1 cellular context compared by ENCODE assay signal in the genomic region with DNA sequence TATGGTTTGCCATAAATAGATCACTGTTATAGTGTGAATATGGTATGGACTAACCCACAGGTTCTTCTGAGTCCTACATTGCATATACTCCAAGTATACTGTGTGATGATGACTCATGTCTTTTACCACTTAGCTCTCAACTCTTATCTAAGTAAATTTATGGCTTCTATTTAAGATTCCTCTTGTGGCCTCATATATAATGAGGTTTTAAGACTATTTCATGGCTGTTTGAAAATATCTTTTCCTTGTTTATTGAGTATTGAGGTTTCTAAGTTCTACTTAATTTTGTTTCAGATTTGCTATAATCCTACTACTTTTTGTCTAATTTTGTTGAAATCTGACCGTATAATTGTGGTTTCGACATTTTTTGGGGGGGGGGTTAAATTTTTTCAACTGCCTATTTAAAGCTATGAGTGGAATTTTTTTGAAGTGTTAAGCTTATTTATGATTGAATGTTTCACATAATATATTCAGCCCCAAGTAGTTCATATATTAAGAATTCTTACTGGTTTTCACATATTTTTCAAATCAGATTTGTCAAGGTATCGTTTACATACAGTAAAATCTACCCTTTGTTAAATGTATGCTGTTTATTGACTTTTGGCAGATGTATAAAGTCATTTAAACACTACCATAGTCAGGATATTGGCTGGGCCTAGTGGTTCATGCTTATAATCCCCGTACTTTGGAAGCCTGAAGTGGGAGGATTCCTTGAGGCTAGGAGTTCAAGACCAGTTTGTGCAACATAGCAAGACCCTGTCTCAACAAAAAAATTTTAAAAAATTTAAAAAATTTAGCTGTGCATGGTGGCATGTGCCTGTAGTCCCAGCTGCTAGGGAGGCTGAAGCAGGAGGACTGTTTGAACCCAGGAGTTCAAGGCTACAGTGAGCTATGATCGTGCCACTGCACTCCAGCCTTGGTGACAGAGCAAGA.
TF ChIP-seq lines count a peak whose summit lies in the region.

No MANE protein-coding gene starts in this region.

TF ChIP-seq in HEK293, 187 proteins besides CTCF, POLR2A, EP300 and RAD21 (continued from another document and continues in another):
- TF ChIP-seq, protein P1, sequence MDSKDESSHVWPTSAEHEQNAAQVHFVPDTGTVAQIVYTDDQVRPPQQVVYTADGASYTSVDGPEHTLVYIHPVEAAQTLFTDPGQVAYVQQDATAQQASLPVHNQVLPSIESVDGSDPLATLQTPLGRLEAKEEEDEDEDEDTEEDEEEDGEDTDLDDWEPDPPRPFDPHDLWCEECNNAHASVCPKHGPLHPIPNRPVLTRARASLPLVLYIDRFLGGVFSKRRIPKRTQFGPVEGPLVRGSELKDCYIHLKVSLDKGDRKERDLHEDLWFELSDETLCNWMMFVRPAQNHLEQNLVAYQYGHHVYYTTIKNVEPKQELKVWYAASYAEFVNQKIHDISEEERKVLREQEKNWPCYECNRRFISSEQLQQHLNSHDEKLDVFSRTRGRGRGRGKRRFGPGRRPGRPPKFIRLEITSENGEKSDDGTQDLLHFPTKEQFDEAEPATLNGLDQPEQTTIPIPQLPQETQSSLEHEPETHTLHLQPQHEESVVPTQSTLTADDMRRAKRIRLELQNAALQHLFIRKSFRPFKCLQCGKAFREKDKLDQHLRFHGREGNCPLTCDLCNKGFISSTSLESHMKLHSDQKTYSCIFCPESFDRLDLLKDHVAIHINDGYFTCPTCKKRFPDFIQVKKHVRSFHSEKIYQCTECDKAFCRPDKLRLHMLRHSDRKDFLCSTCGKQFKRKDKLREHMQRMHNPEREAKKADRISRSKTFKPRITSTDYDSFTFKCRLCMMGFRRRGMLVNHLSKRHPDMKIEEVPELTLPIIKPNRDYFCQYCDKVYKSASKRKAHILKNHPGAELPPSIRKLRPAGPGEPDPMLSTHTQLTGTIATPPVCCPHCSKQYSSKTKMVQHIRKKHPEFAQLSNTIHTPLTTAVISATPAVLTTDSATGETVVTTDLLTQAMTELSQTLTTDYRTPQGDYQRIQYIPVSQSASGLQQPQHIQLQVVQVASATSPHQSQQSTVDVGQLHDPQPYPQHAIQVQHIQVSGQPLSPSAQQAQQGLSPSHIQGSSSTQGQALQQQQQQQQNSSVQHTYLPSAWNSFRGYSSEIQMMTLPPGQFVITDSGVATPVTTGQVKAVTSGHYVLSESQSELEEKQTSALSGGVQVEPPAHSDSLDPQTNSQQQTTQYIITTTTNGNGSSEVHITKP (tag by site-specific recombination; IDR thresholded peaks at IDR 0.05): peak; percentile 75
- TF ChIP-seq ZNF2 (tag by site-specific recombination; IDR thresholded peaks at IDR 0.05) (peak; percentile 28; the same call in 1 of the 2 replicates), ZNF585B (tag by site-specific recombination; IDR thresholded peaks at IDR 0.05) (no peak), HOXD13 (CRISPR knock-in tag; IDR thresholded peaks at IDR 0.05; ENCODE audit: borderline replicate concordance) (no peak), ZNF596 (tag by site-specific recombination; IDR thresholded peaks at IDR 0.05) (0 out of 2 replicates have a peak, but pooled peaks have one; percentile 6), ZNF514 (tag by site-specific recombination; IDR thresholded peaks at IDR 0.05) (no peak), OVOL3 (tag by site-specific recombination; IDR thresholded peaks at IDR 0.05) (peak; percentile 91), SP7 (tag by site-specific recombination; IDR thresholded peaks at IDR 0.05) (peak; percentile 95), ZBTB48 (tag by site-specific recombination; IDR thresholded peaks at IDR 0.05) (0 out of 2 replicates have a peak, but pooled peaks have one; percentile 20), ZNF140 (tag by site-specific recombination; IDR thresholded peaks at IDR 0.05) (no peak), ZNF248 (tag by site-specific recombination; IDR thresholded peaks at IDR 0.05) (no peak), WT1 (tag by site-specific recombination; IDR thresholded peaks at IDR 0.05) (peak; percentile 87), ZNF302 (tag by site-specific recombination; IDR thresholded peaks at IDR 0.05; ENCODE audit: low read depth) (no peak), ZNF214 (tag by site-specific recombination; IDR thresholded peaks at IDR 0.05; ENCODE audit: borderline replicate concordance) (no peak), ZNF324 (tag by site-specific recombination; IDR thresholded peaks at IDR 0.05) (no peak), ZFHX2 (tag by site-specific recombination; conservative IDR thresholded peaks at IDR 0.05) (no peak), MEIS1 (CRISPR knock-in tag; IDR thresholded peaks at IDR 0.05; ENCODE audit: borderline replicate concordance) (no peak), ZNF157 (tag by site-specific recombination; IDR thresholded peaks at IDR 0.05) (no peak), ZNF211 (tag by site-specific recombination; IDR thresholded peaks at IDR 0.05; ENCODE audit: low read depth) (no peak), ZNF600 (tag by site-specific recombination; IDR thresholded peaks at IDR 0.05) (peak; percentile 78), RBAK (tag by site-specific recombination; IDR thresholded peaks at IDR 0.05) (no peak)
- TF ChIP-seq, protein P2, sequence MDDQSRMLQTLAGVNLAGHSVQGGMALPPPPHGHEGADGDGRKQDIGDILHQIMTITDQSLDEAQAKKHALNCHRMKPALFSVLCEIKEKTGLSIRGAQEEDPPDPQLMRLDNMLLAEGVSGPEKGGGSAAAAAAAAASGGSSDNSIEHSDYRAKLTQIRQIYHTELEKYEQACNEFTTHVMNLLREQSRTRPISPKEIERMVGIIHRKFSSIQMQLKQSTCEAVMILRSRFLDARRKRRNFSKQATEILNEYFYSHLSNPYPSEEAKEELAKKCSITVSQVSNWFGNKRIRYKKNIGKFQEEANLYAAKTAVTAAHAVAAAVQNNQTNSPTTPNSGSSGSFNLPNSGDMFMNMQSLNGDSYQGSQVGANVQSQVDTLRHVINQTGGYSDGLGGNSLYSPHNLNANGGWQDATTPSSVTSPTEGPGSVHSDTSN (CRISPR knock-in tag; IDR thresholded peaks at IDR 0.05): no peak
- TF ChIP-seq, protein P3, sequence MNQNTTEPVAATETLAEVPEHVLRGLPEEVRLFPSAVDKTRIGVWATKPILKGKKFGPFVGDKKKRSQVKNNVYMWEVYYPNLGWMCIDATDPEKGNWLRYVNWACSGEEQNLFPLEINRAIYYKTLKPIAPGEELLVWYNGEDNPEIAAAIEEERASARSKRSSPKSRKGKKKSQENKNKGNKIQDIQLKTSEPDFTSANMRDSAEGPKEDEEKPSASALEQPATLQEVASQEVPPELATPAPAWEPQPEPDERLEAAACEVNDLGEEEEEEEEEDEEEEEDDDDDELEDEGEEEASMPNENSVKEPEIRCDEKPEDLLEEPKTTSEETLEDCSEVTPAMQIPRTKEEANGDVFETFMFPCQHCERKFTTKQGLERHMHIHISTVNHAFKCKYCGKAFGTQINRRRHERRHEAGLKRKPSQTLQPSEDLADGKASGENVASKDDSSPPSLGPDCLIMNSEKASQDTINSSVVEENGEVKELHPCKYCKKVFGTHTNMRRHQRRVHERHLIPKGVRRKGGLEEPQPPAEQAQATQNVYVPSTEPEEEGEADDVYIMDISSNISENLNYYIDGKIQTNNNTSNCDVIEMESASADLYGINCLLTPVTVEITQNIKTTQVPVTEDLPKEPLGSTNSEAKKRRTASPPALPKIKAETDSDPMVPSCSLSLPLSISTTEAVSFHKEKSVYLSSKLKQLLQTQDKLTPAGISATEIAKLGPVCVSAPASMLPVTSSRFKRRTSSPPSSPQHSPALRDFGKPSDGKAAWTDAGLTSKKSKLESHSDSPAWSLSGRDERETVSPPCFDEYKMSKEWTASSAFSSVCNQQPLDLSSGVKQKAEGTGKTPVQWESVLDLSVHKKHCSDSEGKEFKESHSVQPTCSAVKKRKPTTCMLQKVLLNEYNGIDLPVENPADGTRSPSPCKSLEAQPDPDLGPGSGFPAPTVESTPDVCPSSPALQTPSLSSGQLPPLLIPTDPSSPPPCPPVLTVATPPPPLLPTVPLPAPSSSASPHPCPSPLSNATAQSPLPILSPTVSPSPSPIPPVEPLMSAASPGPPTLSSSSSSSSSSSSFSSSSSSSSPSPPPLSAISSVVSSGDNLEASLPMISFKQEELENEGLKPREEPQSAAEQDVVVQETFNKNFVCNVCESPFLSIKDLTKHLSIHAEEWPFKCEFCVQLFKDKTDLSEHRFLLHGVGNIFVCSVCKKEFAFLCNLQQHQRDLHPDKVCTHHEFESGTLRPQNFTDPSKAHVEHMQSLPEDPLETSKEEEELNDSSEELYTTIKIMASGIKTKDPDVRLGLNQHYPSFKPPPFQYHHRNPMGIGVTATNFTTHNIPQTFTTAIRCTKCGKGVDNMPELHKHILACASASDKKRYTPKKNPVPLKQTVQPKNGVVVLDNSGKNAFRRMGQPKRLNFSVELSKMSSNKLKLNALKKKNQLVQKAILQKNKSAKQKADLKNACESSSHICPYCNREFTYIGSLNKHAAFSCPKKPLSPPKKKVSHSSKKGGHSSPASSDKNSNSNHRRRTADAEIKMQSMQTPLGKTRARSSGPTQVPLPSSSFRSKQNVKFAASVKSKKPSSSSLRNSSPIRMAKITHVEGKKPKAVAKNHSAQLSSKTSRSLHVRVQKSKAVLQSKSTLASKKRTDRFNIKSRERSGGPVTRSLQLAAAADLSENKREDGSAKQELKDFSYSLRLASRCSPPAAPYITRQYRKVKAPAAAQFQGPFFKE (tag by site-specific recombination; IDR thresholded peaks at IDR 0.05; ENCODE audit: borderline replicate concordance): no peak
- TF ChIP-seq, protein P4, sequence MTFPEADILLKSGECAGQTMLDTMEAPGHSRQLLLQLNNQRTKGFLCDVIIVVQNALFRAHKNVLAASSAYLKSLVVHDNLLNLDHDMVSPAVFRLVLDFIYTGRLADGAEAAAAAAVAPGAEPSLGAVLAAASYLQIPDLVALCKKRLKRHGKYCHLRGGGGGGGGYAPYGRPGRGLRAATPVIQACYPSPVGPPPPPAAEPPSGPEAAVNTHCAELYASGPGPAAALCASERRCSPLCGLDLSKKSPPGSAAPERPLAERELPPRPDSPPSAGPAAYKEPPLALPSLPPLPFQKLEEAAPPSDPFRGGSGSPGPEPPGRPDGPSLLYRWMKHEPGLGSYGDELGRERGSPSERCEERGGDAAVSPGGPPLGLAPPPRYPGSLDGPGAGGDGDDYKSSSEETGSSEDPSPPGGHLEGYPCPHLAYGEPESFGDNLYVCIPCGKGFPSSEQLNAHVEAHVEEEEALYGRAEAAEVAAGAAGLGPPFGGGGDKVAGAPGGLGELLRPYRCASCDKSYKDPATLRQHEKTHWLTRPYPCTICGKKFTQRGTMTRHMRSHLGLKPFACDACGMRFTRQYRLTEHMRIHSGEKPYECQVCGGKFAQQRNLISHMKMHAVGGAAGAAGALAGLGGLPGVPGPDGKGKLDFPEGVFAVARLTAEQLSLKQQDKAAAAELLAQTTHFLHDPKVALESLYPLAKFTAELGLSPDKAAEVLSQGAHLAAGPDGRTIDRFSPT (tag by site-specific recombination; IDR thresholded peaks at IDR 0.05): peak; percentile 90
- TF ChIP-seq, protein P5, sequence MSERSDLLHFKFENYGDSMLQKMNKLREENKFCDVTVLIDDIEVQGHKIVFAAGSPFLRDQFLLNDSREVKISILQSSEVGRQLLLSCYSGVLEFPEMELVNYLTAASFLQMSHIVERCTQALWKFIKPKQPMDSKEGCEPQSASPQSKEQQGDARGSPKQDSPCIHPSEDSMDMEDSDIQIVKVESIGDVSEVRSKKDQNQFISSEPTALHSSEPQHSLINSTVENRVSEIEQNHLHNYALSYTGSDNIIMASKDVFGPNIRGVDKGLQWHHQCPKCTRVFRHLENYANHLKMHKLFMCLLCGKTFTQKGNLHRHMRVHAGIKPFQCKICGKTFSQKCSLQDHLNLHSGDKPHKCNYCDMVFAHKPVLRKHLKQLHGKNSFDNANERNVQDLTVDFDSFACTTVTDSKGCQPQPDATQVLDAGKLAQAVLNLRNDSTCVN (tag by site-specific recombination; optimal IDR thresholded peaks at IDR 0.05): no peak
- TF ChIP-seq, protein P6, sequence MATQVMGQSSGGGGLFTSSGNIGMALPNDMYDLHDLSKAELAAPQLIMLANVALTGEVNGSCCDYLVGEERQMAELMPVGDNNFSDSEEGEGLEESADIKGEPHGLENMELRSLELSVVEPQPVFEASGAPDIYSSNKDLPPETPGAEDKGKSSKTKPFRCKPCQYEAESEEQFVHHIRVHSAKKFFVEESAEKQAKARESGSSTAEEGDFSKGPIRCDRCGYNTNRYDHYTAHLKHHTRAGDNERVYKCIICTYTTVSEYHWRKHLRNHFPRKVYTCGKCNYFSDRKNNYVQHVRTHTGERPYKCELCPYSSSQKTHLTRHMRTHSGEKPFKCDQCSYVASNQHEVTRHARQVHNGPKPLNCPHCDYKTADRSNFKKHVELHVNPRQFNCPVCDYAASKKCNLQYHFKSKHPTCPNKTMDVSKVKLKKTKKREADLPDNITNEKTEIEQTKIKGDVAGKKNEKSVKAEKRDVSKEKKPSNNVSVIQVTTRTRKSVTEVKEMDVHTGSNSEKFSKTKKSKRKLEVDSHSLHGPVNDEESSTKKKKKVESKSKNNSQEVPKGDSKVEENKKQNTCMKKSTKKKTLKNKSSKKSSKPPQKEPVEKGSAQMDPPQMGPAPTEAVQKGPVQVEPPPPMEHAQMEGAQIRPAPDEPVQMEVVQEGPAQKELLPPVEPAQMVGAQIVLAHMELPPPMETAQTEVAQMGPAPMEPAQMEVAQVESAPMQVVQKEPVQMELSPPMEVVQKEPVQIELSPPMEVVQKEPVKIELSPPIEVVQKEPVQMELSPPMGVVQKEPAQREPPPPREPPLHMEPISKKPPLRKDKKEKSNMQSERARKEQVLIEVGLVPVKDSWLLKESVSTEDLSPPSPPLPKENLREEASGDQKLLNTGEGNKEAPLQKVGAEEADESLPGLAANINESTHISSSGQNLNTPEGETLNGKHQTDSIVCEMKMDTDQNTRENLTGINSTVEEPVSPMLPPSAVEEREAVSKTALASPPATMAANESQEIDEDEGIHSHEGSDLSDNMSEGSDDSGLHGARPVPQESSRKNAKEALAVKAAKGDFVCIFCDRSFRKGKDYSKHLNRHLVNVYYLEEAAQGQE (tag by site-specific recombination; IDR thresholded peaks at IDR 0.05): no peak
- TF ChIP-seq, protein P7, sequence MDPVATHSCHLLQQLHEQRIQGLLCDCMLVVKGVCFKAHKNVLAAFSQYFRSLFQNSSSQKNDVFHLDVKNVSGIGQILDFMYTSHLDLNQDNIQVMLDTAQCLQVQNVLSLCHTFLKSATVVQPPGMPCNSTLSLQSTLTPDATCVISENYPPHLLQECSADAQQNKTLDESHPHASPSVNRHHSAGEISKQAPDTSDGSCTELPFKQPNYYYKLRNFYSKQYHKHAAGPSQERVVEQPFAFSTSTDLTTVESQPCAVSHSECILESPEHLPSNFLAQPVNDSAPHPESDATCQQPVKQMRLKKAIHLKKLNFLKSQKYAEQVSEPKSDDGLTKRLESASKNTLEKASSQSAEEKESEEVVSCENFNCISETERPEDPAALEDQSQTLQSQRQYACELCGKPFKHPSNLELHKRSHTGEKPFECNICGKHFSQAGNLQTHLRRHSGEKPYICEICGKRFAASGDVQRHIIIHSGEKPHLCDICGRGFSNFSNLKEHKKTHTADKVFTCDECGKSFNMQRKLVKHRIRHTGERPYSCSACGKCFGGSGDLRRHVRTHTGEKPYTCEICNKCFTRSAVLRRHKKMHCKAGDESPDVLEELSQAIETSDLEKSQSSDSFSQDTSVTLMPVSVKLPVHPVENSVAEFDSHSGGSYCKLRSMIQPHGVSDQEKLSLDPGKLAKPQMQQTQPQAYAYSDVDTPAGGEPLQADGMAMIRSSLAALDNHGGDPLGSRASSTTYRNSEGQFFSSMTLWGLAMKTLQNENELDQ (tag by site-specific recombination; IDR thresholded peaks at IDR 0.05; ENCODE audit: low read depth): no peak
